In the genomic region with DNA sequence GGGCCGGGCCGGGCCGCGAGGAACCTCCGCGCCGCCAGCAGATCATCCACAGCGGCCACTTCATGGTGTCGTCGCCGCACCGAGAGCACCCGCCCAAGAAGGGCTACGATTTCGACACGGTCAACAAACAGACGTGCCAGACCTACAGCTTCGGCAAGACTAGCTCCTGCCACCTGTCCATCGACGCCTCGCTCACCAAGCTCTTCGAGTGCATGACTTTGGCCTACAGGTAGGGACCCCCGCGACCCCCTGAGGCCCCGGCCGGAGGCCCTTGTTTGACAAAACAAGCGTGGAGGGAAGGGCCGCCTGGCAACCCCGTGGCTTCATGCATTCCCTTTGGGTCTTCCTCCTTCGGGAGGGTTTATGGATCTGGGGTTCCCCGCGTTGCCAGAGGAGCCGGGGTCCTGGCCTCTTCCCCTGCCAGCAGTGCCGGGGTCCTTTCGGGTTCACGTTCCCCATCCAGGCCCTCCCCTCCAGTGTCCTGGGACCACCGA, we compare ENCODE assay signal across 8 cellular contexts. TPM values are rescaled to one million over a fixed set of nuclear protein-coding genes. Genes with fewer than 3 reads are reported as not detected.
DNase-seq lines count a peak whose midpoint lies in the region; ATAC-seq and TF ChIP-seq lines count a peak whose summit lies in the region.

No MANE protein-coding gene starts in this region.

- peak overlapping the region; percentile 90 for H3K4me3 ChIP-seq in BE2C (ENCODE audit: low read depth, low read length)
- H3K4me3 ChIP-seq in H7 (ENCODE audit: insufficient read depth, low read depth, low read length): peak overlapping the region; percentile 59
- peak overlapping the region; percentile 73 to 74 for H3K4me3 ChIP-seq in SK-N-SH (ENCODE audit: low read depth in 2 of 2, low read length in 1 of 2)
- H3K4me3 ChIP-seq in ectodermal cell (ENCODE audit: insufficient read depth, low read depth, low read length): peak overlapping the region; percentile 45
- H3K4me3 ChIP-seq in muscle layer of colon (ENCODE audit: low read depth in 1 of 2, low read length in 2 of 2): peak overlapping the region; percentile 97 to 98
- peak overlapping the region; percentile 78 to 82 for H3K4me3 ChIP-seq in uterus

- no peak for TF ChIP-seq RAD21 in SK-N-SH (IDR thresholded peaks at IDR 0.05; ENCODE audit: low read length)

- TF ChIP-seq CTCF in BE2C (IDR thresholded peaks at IDR 0.05; ENCODE audit: low read depth, low read length): no peak
- no peak for TF ChIP-seq CTCF in SK-N-SH (IDR thresholded peaks at IDR 0.05)
- no peak for TF ChIP-seq CTCF in uterus (IDR thresholded peaks at IDR 0.05)

- H3K79me2 ChIP-seq in SK-N-SH (ENCODE audit: insufficient read depth): peaks cover 53% of the 10 kb centered on the region

- H3K36me3 ChIP-seq in BE2C: peaks cover 7% of the 10 kb centered on the region
- H3K36me3 ChIP-seq in H7 (replicated peaks; ENCODE audit: control insufficient read depth, insufficient read depth, low read length): no peaks in the 10 kb centered on the region; the same call in 1 of the 2 replicates
- H3K36me3 ChIP-seq in SK-N-SH (replicated peaks in 1 of 2; ENCODE audit: control insufficient read depth in 1 of 2, insufficient read depth in 2 of 2, low read length in 1 of 2): peaks cover 3 to 4% of the 10 kb centered on the region in 2 experiments
- no peaks in the 10 kb centered on the region for H3K36me3 ChIP-seq in ectodermal cell (ENCODE audit: control insufficient read depth, insufficient read depth, low read length)
- peaks cover 6% of the 10 kb centered on the region for H3K36me3 ChIP-seq in muscle layer of colon (ENCODE audit: insufficient read depth, low read length)
- no peaks in the 10 kb centered on the region for H3K36me3 ChIP-seq in uterus

- peak overlapping the region; percentile 92 for H3K4me2 ChIP-seq in SK-N-SH

- no peak for ATAC-seq in GM18909 (IDR thresholded peaks at IDR 0.05; ENCODE audit: poor library complexity, unreplicated experiment)

- POLR2A ChIA-PET in SK-N-SH (lab: Yijun Ruan, JAX): interaction anchor here (0.6 to 1.6 kb wide), 3 partner anchors 8 to 688 kb away, joined by 3 to 8 read pairs (median 7); no protein-coding TSS in a partner anchor

- no peak for TF ChIP-seq EP300 in SK-N-SH (IDR thresholded peaks at IDR 0.05; ENCODE audit: borderline replicate concordance in 1 of 2, low read depth in 1 of 2, low read length in 1 of 2)

- H3K27ac ChIP-seq in SK-N-SH (ENCODE audit: low read depth in 2 of 2, low read length in 1 of 2) (peak overlapping the region; percentile 70 to 84; a peak in 2 of 4 replicates), ectodermal cell (ENCODE audit: insufficient read depth, low read depth, low read length, poor library complexity, severe bottlenecking) (no peak overlapping the region), muscle layer of colon (ENCODE audit: low read depth, low read length) (peak overlapping the region; percentile 95), uterus (peak overlapping the region; percentile 85)

- TF ChIP-seq POLR2A in uterus (IDR thresholded peaks at IDR 0.05): no peak

- intact Hi-C loops in uterus (cut with DNase I; ENCODE audit: low total_unique reads): no loop called here

- peak overlapping the region; percentile 73 for H3K9ac ChIP-seq in SK-N-SH
- H3K9ac ChIP-seq in muscle layer of colon (ENCODE audit: low read length): peak overlapping the region; percentile 89

- H3K4me1 ChIP-seq in BE2C: peaks cover 6% of the 10 kb centered on the region; the same call in 1 of the 2 replicates
- peaks cover 15 to 32% of the 10 kb centered on the region in 2 experiments for H3K4me1 ChIP-seq in SK-N-SH (ENCODE audit: control insufficient read depth in 1 of 2, insufficient read depth in 2 of 2, low read depth in 1 of 2, low read length in 1 of 2)
- peaks cover 15% of the 10 kb centered on the region for H3K4me1 ChIP-seq in ectodermal cell (ENCODE audit: control insufficient read depth, insufficient read depth, low read length)
- H3K4me1 ChIP-seq in muscle layer of colon (ENCODE audit: insufficient read depth, low read length): peaks cover 37% of the 10 kb centered on the region
- H3K4me1 ChIP-seq in uterus: peaks cover 5 to 9% of the 10 kb centered on the region in 2 donors

- H3K9me3 ChIP-seq in BE2C (no peaks in the 10 kb centered on the region), SK-N-SH (no peaks in the 10 kb centered on the region), ectodermal cell (ENCODE audit: control insufficient read depth, low read length) (no peaks in the 10 kb centered on the region), muscle layer of colon (ENCODE audit: low read length) (no peaks in the 10 kb centered on the region), uterus (no peaks in the 10 kb centered on the region)

- no peak for DNase-seq in BE2C
- DNase-seq in H7: peak; percentile 79
- DNase-seq in SK-N-SH: peak; percentile 44
- DNase-seq in uterus: peak in 1 of 2 donors; percentile 50
- no peak for DNase-seq in occipital lobe (lab: John Stamatoyannopoulos, UW)

- WGBS in SK-N-SH (ENCODE audit: low lambda C conversion rate): 0% methylated on average over 15 of the region's 37 CpGs
- 3 to 4% methylated on average over 37 of the region's 37 CpGs for WGBS in ectodermal cell, 2 experiments

- no peaks in the 10 kb centered on the region for H3K9me2 ChIP-seq in SK-N-SH

- H3K27me3 ChIP-seq in BE2C (no peaks in the 10 kb centered on the region), H7 (ENCODE audit: control insufficient read depth, insufficient read depth, low read length) (peaks cover 9% of the 10 kb centered on the region; the same call in 1 of the 2 replicates), SK-N-SH (ENCODE audit: insufficient read depth) (no peaks in the 10 kb centered on the region), ectodermal cell (ENCODE audit: control insufficient read depth, insufficient read depth, low read length, poor library complexity, severe bottlenecking) (peaks cover 42% of the 10 kb centered on the region), muscle layer of colon (ENCODE audit: control insufficient read depth in 1 of 2, insufficient read depth in 2 of 2, low read length in 2 of 2) (no peaks in the 10 kb centered on the region), uterus (no peaks in the 10 kb centered on the region)

- H2AFZ ChIP-seq in SK-N-SH (ENCODE audit: low read depth): no peak overlapping the region

- H4K20me1 ChIP-seq in SK-N-SH (ENCODE audit: insufficient read depth): peaks cover 29% of the 10 kb centered on the region

- H3F3A ChIP-seq in SK-N-SH (replicated peaks; ENCODE audit: insufficient read depth): peaks cover 38% of the 10 kb centered on the region

- CTCF ChIA-PET in SK-N-SH (lab: Yijun Ruan, JAX): interaction anchor here (0.5 to 1.6 kb wide), 3 partner anchors 25 to 110 kb away, joined by 3 to 9 read pairs (median 8); no protein-coding TSS in a partner anchor

TF ChIP-seq in SK-N-SH, 30 proteins besides CTCF, POLR2A, EP300 and RAD21:
- TF ChIP-seq MXI1 (IDR thresholded peaks at IDR 0.05; ENCODE audit: low read depth, low read length) (peak; percentile 55; the same call in 1 of the 2 replicates), TAF1 (IDR thresholded peaks at IDR 0.05; ENCODE audit: borderline replicate concordance, low read depth, low read length) (no peak), JUND (IDR thresholded peaks at IDR 0.05) (no peak), MEF2A (IDR thresholded peaks at IDR 0.05; ENCODE audit: borderline replicate concordance, low read depth) (no peak)
- TF ChIP-seq, protein P1, sequence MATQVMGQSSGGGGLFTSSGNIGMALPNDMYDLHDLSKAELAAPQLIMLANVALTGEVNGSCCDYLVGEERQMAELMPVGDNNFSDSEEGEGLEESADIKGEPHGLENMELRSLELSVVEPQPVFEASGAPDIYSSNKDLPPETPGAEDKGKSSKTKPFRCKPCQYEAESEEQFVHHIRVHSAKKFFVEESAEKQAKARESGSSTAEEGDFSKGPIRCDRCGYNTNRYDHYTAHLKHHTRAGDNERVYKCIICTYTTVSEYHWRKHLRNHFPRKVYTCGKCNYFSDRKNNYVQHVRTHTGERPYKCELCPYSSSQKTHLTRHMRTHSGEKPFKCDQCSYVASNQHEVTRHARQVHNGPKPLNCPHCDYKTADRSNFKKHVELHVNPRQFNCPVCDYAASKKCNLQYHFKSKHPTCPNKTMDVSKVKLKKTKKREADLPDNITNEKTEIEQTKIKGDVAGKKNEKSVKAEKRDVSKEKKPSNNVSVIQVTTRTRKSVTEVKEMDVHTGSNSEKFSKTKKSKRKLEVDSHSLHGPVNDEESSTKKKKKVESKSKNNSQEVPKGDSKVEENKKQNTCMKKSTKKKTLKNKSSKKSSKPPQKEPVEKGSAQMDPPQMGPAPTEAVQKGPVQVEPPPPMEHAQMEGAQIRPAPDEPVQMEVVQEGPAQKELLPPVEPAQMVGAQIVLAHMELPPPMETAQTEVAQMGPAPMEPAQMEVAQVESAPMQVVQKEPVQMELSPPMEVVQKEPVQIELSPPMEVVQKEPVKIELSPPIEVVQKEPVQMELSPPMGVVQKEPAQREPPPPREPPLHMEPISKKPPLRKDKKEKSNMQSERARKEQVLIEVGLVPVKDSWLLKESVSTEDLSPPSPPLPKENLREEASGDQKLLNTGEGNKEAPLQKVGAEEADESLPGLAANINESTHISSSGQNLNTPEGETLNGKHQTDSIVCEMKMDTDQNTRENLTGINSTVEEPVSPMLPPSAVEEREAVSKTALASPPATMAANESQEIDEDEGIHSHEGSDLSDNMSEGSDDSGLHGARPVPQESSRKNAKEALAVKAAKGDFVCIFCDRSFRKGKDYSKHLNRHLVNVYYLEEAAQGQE (IDR thresholded peaks at IDR 0.05; ENCODE audit: low read depth, low read length): no peak
TF ChIP-seq in SK-N-SH: peak in this region for 1.

RNA-seq across cellular contexts. Expression of a gene that starts 0.5 kb away (rescaled TPM):
- 50.1 TPM for polyA plus RNA-seq in BE2C (2012; ENCODE audit: insufficient read depth, insufficient read length, low read depth)
- total RNA-seq in H7 (2014; rRNA removed; shearing (Covaris generic)): 29.7 and 49.8 TPM in 2 replicates
- polyA plus RNA-seq in SK-N-SH (2012; rRNA removed): 6.8 and 11.0 TPM in 2 replicates
- polyA plus RNA-seq in SK-N-SH (2012; cell fraction: cytosol; rRNA removed): 6.8 and 9.2 TPM in 2 replicates
- 42.6 and 43.4 TPM in 2 replicates for polyA plus RNA-seq in SK-N-SH (2012; cell fraction: nucleus; rRNA removed)
- polyA plus RNA-seq in ectodermal cell (2013, experiment 1 of 4): 15.6 TPM
- 16.9 TPM for polyA plus RNA-seq in ectodermal cell (2013, experiment 2 of 4)
- 12.9 TPM for polyA plus RNA-seq in ectodermal cell (2013, experiment 3 of 4)
- 17.3 TPM for polyA plus RNA-seq in ectodermal cell (2013, experiment 4 of 4)
- total RNA-seq in uterus (10 to 100 TPM; 21.5 to 88.7 (median 24.7) TPM), occipital lobe (7.6 TPM)

RNA-seq across cellular contexts. Expression of a gene that starts 57.4 kb away (rescaled TPM):
- polyA plus RNA-seq in BE2C (2012; ENCODE audit: insufficient read depth, insufficient read length, low read depth): 49.6 TPM
- 10.6 and 11.2 TPM in 2 replicates for total RNA-seq in H7 (2014; rRNA removed; shearing (Covaris generic))
- 30.8 and 34.0 TPM in 2 replicates for polyA plus RNA-seq in SK-N-SH (2012; rRNA removed)
- 25.4 and 30.9 TPM in 2 replicates for polyA plus RNA-seq in SK-N-SH (2012; cell fraction: cytosol; rRNA removed)
- 34.6 and 39.6 TPM in 2 replicates for polyA plus RNA-seq in SK-N-SH (2012; cell fraction: nucleus; rRNA removed)
- 43.6 TPM for polyA plus RNA-seq in ectodermal cell (2013, experiment 1 of 4)
- polyA plus RNA-seq in ectodermal cell (2013, experiment 2 of 4): 39.5 TPM
- 31.9 TPM for polyA plus RNA-seq in ectodermal cell (2013, experiment 3 of 4)
- polyA plus RNA-seq in ectodermal cell (2013, experiment 4 of 4): 33.7 TPM
- total RNA-seq in uterus (10 to 100 TPM in 1 of 4 donors, 1 to 10 TPM in 1, under 1 TPM in 2; 0.26 to 12.2 (median 4.2) TPM), occipital lobe (103 TPM)

Comparison
In these comparisons a context has a peak if more than half of its experiments do, and no peak if none do; other contexts are left out.
1. DNase-seq: peak in H7 (single experiment) and SK-N-SH (single experiment); none in BE2C (single experiment) and occipital lobe (single experiment).
2. H3K4me3 ChIP-seq: peak in every context shown above with its lines; median percentile 98 in muscle layer of colon; 90 in BE2C; 80 in uterus; 74 in SK-N-SH; 59 in H7; 45 in ectodermal cell.